18 cellular contexts compared by ENCODE assay signal in genomic region chr11:66107600-66108151, GRCh38. TPM values are rescaled to one million over a fixed set of nuclear protein-coding genes. Genes with fewer than 3 reads are reported as not detected.
DNase-seq lines count a peak whose midpoint lies in the region; ATAC-seq, FAIRE-seq and TF ChIP-seq lines count a peak whose summit lies in the region.
"Had no signal": no experiment of that assay in that cellular context is flagged by ENCODE, and none has a peak within 500 bp of the region (broad histone marks: within the 10 kb centered on the region; RNA-seq: fewer than 3 reads in every experiment).

No MANE protein-coding gene starts in this region.

- H3K27ac ChIP-seq in CD4-positive, alpha-beta T cell (ENCODE audit: low read depth, low read length) = no peak overlapping the region
- peak overlapping the region; percentile 62 for H3K27ac ChIP-seq in GM23248
- no peak overlapping the region for H3K27ac ChIP-seq in mammary epithelial cell (ENCODE audit: insufficient read depth, low read depth, low read length)
- H3K27ac ChIP-seq: C4-2B, psoas muscle had no signal

- peaks cover 88% of the 10 kb centered on the region for H3K4me1 Mint-ChIP-seq in CD4-positive, alpha-beta T cell (ENCODE audit: low read depth)
- peaks cover 75% of the 10 kb centered on the region for H3K4me1 Mint-ChIP-seq in activated T-helper 2 cell treated with anti-CD3 and anti-CD28 coated beads, Interferon-gamma antibody, Interleukin-2, Interleukin-4, amounts not matched to agents 10 μg/mL and 5 μg/mL and 100 μg/mL, durations not matched to agents 14 hours and 24 hours and 36 hours (ENCODE audit: low read depth)
- H3K4me1 Mint-ChIP-seq in natural killer cell = peaks cover 56 to 72% of the 10 kb centered on the region in 2 donors

- dilution Hi-C loops in mammary epithelial cell (cut with HindIII; ENCODE audit: low sequenced_read_pairs) = no loop called here

- H3K36me3 ChIP-seq in GM23248 (ENCODE audit: low read depth) = no peaks in the 10 kb centered on the region
- H3K36me3 ChIP-seq in mammary epithelial cell (ENCODE audit: insufficient read depth, low read length) = no peaks in the 10 kb centered on the region

- no peak for TF ChIP-seq POLR2A in GM12891 (IDR thresholded peaks at IDR 0.05; ENCODE audit: low read depth, low read length)

- TF ChIP-seq CTCF in CD4-positive, alpha-beta T cell (IDR thresholded peaks at IDR 0.05) = no peak
- TF ChIP-seq CTCF in natural killer cell (IDR thresholded peaks at IDR 0.05) (no peak), mammary epithelial cell (conservative IDR thresholded peaks at IDR 0.05 in 1 of 2, IDR thresholded peaks at IDR 0.05 in 1 of 2; ENCODE audit: extremely low read depth in 1 of 2, insufficient read depth in 1 of 2, low read depth in 1 of 2, low read length in 2 of 2) (no peak)

- no peaks in the 10 kb centered on the region for H3K9me3 ChIP-seq in CD4-positive, alpha-beta T cell (ENCODE audit: control insufficient read depth, low read length)
- H3K9me3 ChIP-seq in GM23248 (ENCODE audit: low read depth) (no peaks in the 10 kb centered on the region), mammary epithelial cell (replicated peaks; ENCODE audit: insufficient read depth, low read length) (no peaks in the 10 kb centered on the region)
- H3K9me3 ChIP-seq: mucosa of descending colon, psoas muscle had no signal

- no peaks in the 10 kb centered on the region for H3K27me3 ChIP-seq in CD4-positive, alpha-beta T cell (ENCODE audit: control insufficient read depth, insufficient read depth, low read length)
- H3K27me3 ChIP-seq in GM23248 (replicated peaks; ENCODE audit: insufficient read depth) (no peaks in the 10 kb centered on the region), mammary epithelial cell (ENCODE audit: insufficient read depth, low read length) (no peaks in the 10 kb centered on the region)

- no peaks in the 10 kb centered on the region for H3K9me2 ChIP-seq in GM23248 (ENCODE audit: insufficient read depth)

- peak overlapping the region; percentile 83 for H3K27ac Mint-ChIP-seq in CD4-positive, alpha-beta T cell
- peak overlapping the region; percentile 76 for H3K27ac Mint-ChIP-seq in activated T-helper 2 cell treated with anti-CD3 and anti-CD28 coated beads, Interferon-gamma antibody, Interleukin-2, Interleukin-4, amounts not matched to agents 10 μg/mL and 5 μg/mL and 100 μg/mL, durations not matched to agents 14 hours and 24 hours and 36 hours
- H3K27ac Mint-ChIP-seq in natural killer cell = peak overlapping the region; percentile 85 to 92

- in situ Hi-C loops in GM23248 (cut with MboI) = no loop called here
- in situ Hi-C loops in mammary epithelial cell (cut with MboI; ENCODE audit: low sequenced_read_pairs in 2 of 2) = no loop called here

- no peak for DNase-seq in CD4-positive, alpha-beta T cell
- DNase-seq in GM23248 (no peak), natural killer cell (no peak), GM12891 (ENCODE audit: insufficient read length, low spot score) (no peak), mammary epithelial cell (no peak)
- no peak for DNase-seq in activated T-helper 2 cell treated with anti-CD3 and anti-CD28 coated beads, Interferon-gamma antibody, Interleukin-2, Interleukin-4, amounts not matched to agents 10 μg/mL and 5 μg/mL and 100 μg/mL, durations not matched to agents 14 hours and 24 hours and 36 hours (ENCODE audit: low spot score)
- DNase-seq: activated gamma-delta T cell; central memory CD4-positive, alpha-beta T cell; KG1; mucosa of descending colon; NCI-H1436; NCI-H510A; psoas muscle had no signal

- CTCF ChIA-PET in CD4-positive, alpha-beta T cell (lab: Charles Lee) = interaction anchor here (1.2 to 1.7 kb wide), 2 partner anchors 26 to 39 kb away, joined by 4 read pairs; no protein-coding TSS in a partner anchor
- CTCF ChIA-PET in mammary epithelial cell (lab: Charles Lee; ENCODE audit: low non-redundant PET) = no interaction called here

- intact Hi-C loops in CD4-positive, alpha-beta T cell (cut with DNase I, micrococcal nuclease) = no loop called here
- intact Hi-C loops in activated T-helper 2 cell treated with anti-CD3 and anti-CD28 coated beads, Interferon-gamma antibody, Interleukin-2, Interleukin-4, amounts not matched to agents 10 μg/mL and 5 μg/mL and 100 μg/mL, durations not matched to agents 14 hours and 24 hours and 36 hours (cut with micrococcal nuclease) = loop anchor here (1.0 to 5.0 kb wide), 3 partner anchors 8 to 35 kb away; partner anchors contain the start of gene PACS1
- intact Hi-C loops in natural killer cell (cut with micrococcal nuclease) (no loop called here), mammary epithelial cell (cut with micrococcal nuclease) (no loop called here)

- H3K4me1 ChIP-seq in GM23248 (ENCODE audit: insufficient read depth) = peaks cover 68% of the 10 kb centered on the region
- peaks cover 17% of the 10 kb centered on the region for H3K4me1 ChIP-seq in mammary epithelial cell (ENCODE audit: insufficient read depth, low read length)

- H3K4me2 ChIP-seq in GM23248 (ENCODE audit: unreplicated experiment) (peak overlapping the region; percentile 35), mammary epithelial cell (ENCODE audit: insufficient read depth, low read depth, low read length) (no peak overlapping the region)

- POLR2A ChIA-PET in CD4-positive, alpha-beta T cell (lab: Charles Lee) = interaction anchor here (1.0 kb wide), 1 partner anchor 8 kb away, joined by 4 read pairs; no protein-coding TSS in a partner anchor

- 32 to 39% methylated on average over 1 of the region's 1 CpG for WGBS in GM23248 (ENCODE audit: low coverage in 1 of 2, low lambda C conversion rate in 2 of 2, missing lambda C conversion rate in 2 of 2), 2 experiments
- 100% methylated on average over 1 of the region's 1 CpG for WGBS in mammary epithelial cell (ENCODE audit: low coverage, missing lambda C conversion rate)

- H4K20me1 ChIP-seq in GM23248 (ENCODE audit: insufficient read depth) (no peaks in the 10 kb centered on the region), mammary epithelial cell (ENCODE audit: insufficient read depth, low read length) (no peaks in the 10 kb centered on the region)

- H3K9ac ChIP-seq in GM23248 (no peak overlapping the region), mammary epithelial cell (ENCODE audit: insufficient read depth, low read length) (no peak overlapping the region)

- no peak for ATAC-seq in CD4-positive, alpha-beta T cell (ENCODE audit: poor library complexity)
- ATAC-seq in natural killer cell = peak in 2 of 3 donors; percentile 27 to 63
- ATAC-seq in HG02798 (IDR thresholded peaks at IDR 0.05; ENCODE audit: poor library complexity, unreplicated experiment) = no peak
- ATAC-seq: mucosa of descending colon, psoas muscle had no signal

- H3K4me3 ChIP-seq in GM23248 = no peak overlapping the region
- H3K4me3 ChIP-seq in mammary epithelial cell (replicated peaks in 1 of 3; ENCODE audit: insufficient read depth in 1 of 3, low read depth in 2 of 3, low read length in 3 of 3) = no peak overlapping the region
- H3K4me3 ChIP-seq: mucosa of descending colon, psoas muscle had no signal

- peak overlapping the region; percentile 30 for H3K4me3 Mint-ChIP-seq in CD4-positive, alpha-beta T cell
- H3K4me3 Mint-ChIP-seq in activated T-helper 2 cell treated with anti-CD3 and anti-CD28 coated beads, Interferon-gamma antibody, Interleukin-2, Interleukin-4, amounts not matched to agents 10 μg/mL and 5 μg/mL and 100 μg/mL, durations not matched to agents 14 hours and 24 hours and 36 hours (ENCODE audit: low read depth) = peak overlapping the region; percentile 45
- peak overlapping the region; percentile 85 for H3K4me3 Mint-ChIP-seq in natural killer cell

- no peak for FAIRE-seq in GM12891 (lab: Jason Lieb, UNC)
- FAIRE-seq: endometrium had no signal

- peaks cover 98% of the 10 kb centered on the region for H3K79me2 ChIP-seq in GM23248 (ENCODE audit: insufficient read depth)
- H3K79me2 ChIP-seq in mammary epithelial cell (ENCODE audit: insufficient read depth, low read length) = peaks cover 62% of the 10 kb centered on the region

- H2AFZ ChIP-seq in GM23248 (no peak overlapping the region), mammary epithelial cell (ENCODE audit: low read depth, low read length) (no peak overlapping the region)

- H3K36me3 Mint-ChIP-seq in CD4-positive, alpha-beta T cell (ENCODE audit: low read depth) = peaks cover 61% of the 10 kb centered on the region
- peaks cover 34% of the 10 kb centered on the region for H3K36me3 Mint-ChIP-seq in activated T-helper 2 cell treated with anti-CD3 and anti-CD28 coated beads, Interferon-gamma antibody, Interleukin-2, Interleukin-4, amounts not matched to agents 10 μg/mL and 5 μg/mL and 100 μg/mL, durations not matched to agents 14 hours and 24 hours and 36 hours (ENCODE audit: low read depth)
- H3K36me3 Mint-ChIP-seq in natural killer cell = no peaks in the 10 kb centered on the region

- no TSS peak for BruUV-seq in mammary epithelial cell (replicated peaks; lab: Mats Ljungman, UMichigan)

- no peaks in the 10 kb centered on the region for H3K9me3 Mint-ChIP-seq in CD4-positive, alpha-beta T cell
- peaks cover 4% of the 10 kb centered on the region for H3K9me3 Mint-ChIP-seq in activated T-helper 2 cell treated with anti-CD3 and anti-CD28 coated beads, Interferon-gamma antibody, Interleukin-2, Interleukin-4, amounts not matched to agents 10 μg/mL and 5 μg/mL and 100 μg/mL, durations not matched to agents 14 hours and 24 hours and 36 hours
- peaks cover 0 to 2% of the 10 kb centered on the region in 2 donors for H3K9me3 Mint-ChIP-seq in natural killer cell

- peaks cover 52% of the 10 kb centered on the region for H3F3A ChIP-seq in GM23248 (ENCODE audit: insufficient read depth)

- H3K27me3 Mint-ChIP-seq in CD4-positive, alpha-beta T cell = no peaks in the 10 kb centered on the region
- no peaks in the 10 kb centered on the region for H3K27me3 Mint-ChIP-seq in activated T-helper 2 cell treated with anti-CD3 and anti-CD28 coated beads, Interferon-gamma antibody, Interleukin-2, Interleukin-4, amounts not matched to agents 10 μg/mL and 5 μg/mL and 100 μg/mL, durations not matched to agents 14 hours and 24 hours and 36 hours (ENCODE audit: low read depth)
- no peaks in the 10 kb centered on the region for H3K27me3 Mint-ChIP-seq in natural killer cell (ENCODE audit: low read depth in 2 of 2)

RNA-seq across cellular contexts. Expression of gene PACS1, which starts 37.6 kb away (rescaled TPM):
- 100 to 1,000 TPM; 179 to 183 TPM for total RNA-seq in CD4-positive, alpha-beta T cell
- total RNA-seq in GM23248 (2014; rRNA removed; shearing (Covaris generic)) = 44.6 and 48.9 TPM in 2 replicates
- polyA plus RNA-seq in GM23248 (2016; fragmentation: Nextera tagmentation; extraction: Ambion mirVana) (33.2 and 36.0 TPM in 2 replicates), mammary epithelial cell (21.4 TPM)
- total RNA-seq in activated T-helper 2 cell treated with anti-CD3 and anti-CD28 coated beads, Interferon-gamma antibody, Interleukin-2, Interleukin-4, amounts not matched to agents 10 μg/mL and 5 μg/mL and 100 μg/mL, durations not matched to agents 14 hours and 24 hours and 36 hours = 75.6 and 83.7 TPM in 2 replicates
- total RNA-seq in natural killer cell (100 to 1,000 TPM; 176 to 204 (median 186) TPM), mammary epithelial cell (10 to 100 TPM; 34.0 to 48.1 TPM)
- 52.7 TPM for polyA plus RNA-seq in GM12891 (2012; ENCODE audit: low read depth, missing spikeins)
- 52.2 TPM for polyA minus RNA-seq in mammary epithelial cell

RNA-seq across cellular contexts. Expression of gene SF3B2, which starts 55.5 kb away (rescaled TPM):
- 100 to 1,000 TPM; 182 to 196 TPM for total RNA-seq in CD4-positive, alpha-beta T cell
- 95.7 and 117 TPM in 2 replicates for total RNA-seq in GM23248 (2014; rRNA removed; shearing (Covaris generic))
- polyA plus RNA-seq in GM23248 (2016; fragmentation: Nextera tagmentation; extraction: Ambion mirVana) = 146 and 152 TPM in 2 replicates
- total RNA-seq in activated T-helper 2 cell treated with anti-CD3 and anti-CD28 coated beads, Interferon-gamma antibody, Interleukin-2, Interleukin-4, amounts not matched to agents 10 μg/mL and 5 μg/mL and 100 μg/mL, durations not matched to agents 14 hours and 24 hours and 36 hours = 252 and 268 TPM in 2 replicates
- total RNA-seq in natural killer cell = 100 to 1,000 TPM; 249 to 269 (median 253) TPM
- 149 TPM for polyA plus RNA-seq in GM12891 (2012; ENCODE audit: low read depth, missing spikeins)
- 100 to 1,000 TPM; 128 to 189 TPM for total RNA-seq in mammary epithelial cell
- 101 TPM for polyA plus RNA-seq in mammary epithelial cell
- polyA minus RNA-seq in mammary epithelial cell = 169 TPM

RNA-seq across cellular contexts. Expression of gene GAL3ST3, which starts 58.7 kb away (rescaled TPM):
- total RNA-seq in CD4-positive, alpha-beta T cell = not detected
- not detected in 2 replicates for total RNA-seq in GM23248 (2014; rRNA removed; shearing (Covaris generic))
- polyA plus RNA-seq in GM23248 (2016; fragmentation: Nextera tagmentation; extraction: Ambion mirVana) = not detected in 2 replicates
- 0.18 TPM in 1 of 2 replicates, not detected in the other for total RNA-seq in activated T-helper 2 cell treated with anti-CD3 and anti-CD28 coated beads, Interferon-gamma antibody, Interleukin-2, Interleukin-4, amounts not matched to agents 10 μg/mL and 5 μg/mL and 100 μg/mL, durations not matched to agents 14 hours and 24 hours and 36 hours
- not detected for total RNA-seq in natural killer cell
- polyA plus RNA-seq in GM12891 (2012; ENCODE audit: low read depth, missing spikeins) = 0.10 TPM
- under 1 TPM in 1 of 2 donors, not detected in 1; under 0.01 TPM for total RNA-seq in mammary epithelial cell
- polyA plus RNA-seq in mammary epithelial cell = not detected
- not detected for polyA minus RNA-seq in mammary epithelial cell
- total RNA-seq: H4, mucosa of descending colon, ureter had no signal

Comparison
In these comparisons a context has a peak if more than half of its experiments do, and no peak if none do; other contexts are left out.
1. ATAC-seq: peak in natural killer cell (2 of 3); none in CD4-positive, alpha-beta T cell (single experiment) and HG02798 (single experiment).
2. H3K4me3 Mint-ChIP-seq: peak in every context shown above with its lines; median percentile 85 in natural killer cell; 45 in activated T-helper 2 cell treated with anti-CD3 and anti-CD28 coated beads, Interferon-gamma antibody, Interleukin-2, Interleukin-4, amounts not matched to agents 10 μg/mL and 5 μg/mL and 100 μg/mL, durations not matched to agents 14 hours and 24 hours and 36 hours; 30 in CD4-positive, alpha-beta T cell.
3. Peak in every context shown above with its lines, with median percentiles within 50 percentile points of each other: H3K27ac Mint-ChIP-seq.